2 cellular contexts compared by ENCODE assay signal in the genomic region with DNA sequence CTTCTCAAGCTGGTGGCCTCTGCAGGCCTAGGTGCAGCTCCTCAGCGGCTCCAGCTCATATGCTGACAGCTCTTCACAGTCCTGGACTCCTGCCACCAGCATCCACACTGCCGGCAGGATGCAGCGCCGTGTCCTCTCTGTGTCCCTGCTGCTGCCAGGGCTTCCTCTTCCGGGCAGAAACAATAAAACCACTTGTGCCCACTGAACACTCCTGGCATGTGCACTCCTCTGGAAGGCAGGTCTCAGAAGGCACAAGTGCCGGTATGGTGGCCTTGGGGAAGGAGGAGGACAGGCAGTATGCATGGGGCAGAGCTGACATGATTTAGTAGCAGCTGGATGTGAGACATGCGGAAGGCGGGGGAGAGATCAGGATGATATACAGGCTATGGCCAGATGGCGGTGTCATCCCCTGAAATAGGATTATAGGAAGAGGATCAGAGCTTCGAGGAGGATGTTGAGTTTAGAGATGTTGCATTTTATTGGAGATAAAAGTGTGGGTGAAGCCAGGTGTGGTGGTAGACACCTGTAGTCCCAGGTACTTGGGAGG.
TF ChIP-seq lines count a peak whose summit lies in the region.

No MANE protein-coding gene starts in this region.

TF ChIP-seq in A549, 52 proteins besides CTCF, POLR2A, EP300 and RAD21 (continued from another document):
- TF ChIP-seq BHLHE40 (IDR thresholded peaks at IDR 0.05; ENCODE audit: low read depth, low read length) (no peak), SMC3 (IDR thresholded peaks at IDR 0.05) (no peak), RCOR1 (IDR thresholded peaks at IDR 0.05; ENCODE audit: low read depth, low read length) (no peak), NPAS2 (CRISPR knock-in tag; IDR thresholded peaks at IDR 0.05; ENCODE audit: borderline replicate concordance) (no peak), HES2 (IDR thresholded peaks at IDR 0.05) (no peak), E2F6 (IDR thresholded peaks at IDR 0.05; ENCODE audit: borderline replicate concordance, low read depth) (no peak), HMGXB4 (CRISPR knock-in tag; IDR thresholded peaks at IDR 0.05; ENCODE audit: borderline replicate concordance) (no peak), JUNB (IDR thresholded peaks at IDR 0.05) (no peak), ZSCAN20 (CRISPR knock-in tag; IDR thresholded peaks at IDR 0.05) (no peak), ZFP36 (IDR thresholded peaks at IDR 0.05; ENCODE audit: borderline replicate concordance, partially characterized antibody) (no peak), HOXA7 (CRISPR knock-in tag; IDR thresholded peaks at IDR 0.05) (no peak), HEYL (CRISPR knock-in tag; IDR thresholded peaks at IDR 0.05) (no peak), RNF2 (IDR thresholded peaks at IDR 0.05; ENCODE audit: borderline replicate concordance, low read depth) (no peak)
- TF ChIP-seq, protein P1, sequence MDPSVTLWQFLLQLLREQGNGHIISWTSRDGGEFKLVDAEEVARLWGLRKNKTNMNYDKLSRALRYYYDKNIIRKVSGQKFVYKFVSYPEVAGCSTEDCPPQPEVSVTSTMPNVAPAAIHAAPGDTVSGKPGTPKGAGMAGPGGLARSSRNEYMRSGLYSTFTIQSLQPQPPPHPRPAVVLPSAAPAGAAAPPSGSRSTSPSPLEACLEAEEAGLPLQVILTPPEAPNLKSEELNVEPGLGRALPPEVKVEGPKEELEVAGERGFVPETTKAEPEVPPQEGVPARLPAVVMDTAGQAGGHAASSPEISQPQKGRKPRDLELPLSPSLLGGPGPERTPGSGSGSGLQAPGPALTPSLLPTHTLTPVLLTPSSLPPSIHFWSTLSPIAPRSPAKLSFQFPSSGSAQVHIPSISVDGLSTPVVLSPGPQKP (IDR thresholded peaks at IDR 0.05; ENCODE audit: low read depth, low read length): no peak
- TF ChIP-seq, protein P2, sequence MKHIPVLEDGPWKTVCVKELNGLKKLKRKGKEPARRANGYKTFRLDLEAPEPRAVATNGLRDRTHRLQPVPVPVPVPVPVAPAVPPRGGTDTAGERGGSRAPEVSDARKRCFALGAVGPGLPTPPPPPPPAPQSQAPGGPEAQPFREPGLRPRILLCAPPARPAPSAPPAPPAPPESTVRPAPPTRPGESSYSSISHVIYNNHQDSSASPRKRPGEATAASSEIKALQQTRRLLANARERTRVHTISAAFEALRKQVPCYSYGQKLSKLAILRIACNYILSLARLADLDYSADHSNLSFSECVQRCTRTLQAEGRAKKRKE (CRISPR knock-in tag; IDR thresholded peaks at IDR 0.05; ENCODE audit: low read depth): no peak

TF ChIP-seq in GM23338, 12 proteins besides CTCF, POLR2A, EP300 and RAD21 (continued from another document):
- no peak for TF ChIP-seq REST (IDR thresholded peaks at IDR 0.05; ENCODE audit: unreplicated experiment)
- TF ChIP-seq ZNF462 (CRISPR knock-in tag; IDR thresholded peaks at IDR 0.05): no peak
- TF ChIP-seq EZH2 (IDR thresholded peaks at IDR 0.05; ENCODE audit: low read depth, unreplicated experiment): no peak
- TF ChIP-seq NANOG (IDR thresholded peaks at IDR 0.05; ENCODE audit: borderline replicate concordance): no peak
- no peak for TF ChIP-seq EZH2phosphoT487 (IDR thresholded peaks at IDR 0.05; ENCODE audit: unreplicated experiment)
- TF ChIP-seq ETS1 (IDR thresholded peaks at IDR 0.05): no peak
- no peak for TF ChIP-seq ZNF114 (CRISPR knock-in tag; IDR thresholded peaks at IDR 0.05)
- no peak for TF ChIP-seq JUNB (IDR thresholded peaks at IDR 0.05; ENCODE audit: unreplicated experiment)
- no peak for TF ChIP-seq POLR2AphosphoS5 (IDR thresholded peaks at IDR 0.05; ENCODE audit: low read depth)
TF ChIP-seq in GM23338: peak in this region for 0.
